Comparison of ENCODE assay signal across 8 cellular contexts in genomic region chr11:10295056-10295901, GRCh38. TPM values are rescaled to one million over a fixed set of nuclear protein-coding genes. Genes with fewer than 3 reads are reported as not detected.
DNase-seq lines count a peak whose midpoint lies in the region; ATAC-seq and TF ChIP-seq lines count a peak whose summit lies in the region.

No MANE protein-coding gene starts in this region.

- no peaks in the 10 kb centered on the region for H4K20me1 ChIP-seq in GM23248 (ENCODE audit: insufficient read depth)

- CTCF ChIA-PET in RWPE1 (lab: Yijun Ruan, JAX): no interaction called here

- intact Hi-C loops in posterior vena cava (cut with DNase I): no loop called here

- TF ChIP-seq CTCF in RWPE1 (conservative IDR thresholded peaks at IDR 0.05; ENCODE audit: low read depth): no peak
- no peak for TF ChIP-seq CTCF in fibroblast of mammary gland (conservative IDR thresholded peaks at IDR 0.05; ENCODE audit: control insufficient read depth, insufficient read depth, low read depth, low read length)

- H3K9ac ChIP-seq in GM23248: peak overlapping the region; percentile 93
- H3K9ac ChIP-seq in rectal smooth muscle tissue (ENCODE audit: low read length): peak overlapping the region; percentile 80

- POLR2A ChIA-PET in RWPE1 (lab: Yijun Ruan, JAX; ENCODE audit: low non-redundant PET): no interaction called here

- peaks cover 78% of the 10 kb centered on the region for H3K79me2 ChIP-seq in GM23248 (ENCODE audit: insufficient read depth)

- H3K4me3 ChIP-seq in GM23248 (peak overlapping the region; percentile 89), fibroblast of mammary gland (ENCODE audit: control insufficient read depth, low read depth, low read length) (peak overlapping the region; percentile 70), rectal smooth muscle tissue (ENCODE audit: low read length) (peak overlapping the region; percentile 89)

- H2AFZ ChIP-seq in GM23248: peak overlapping the region; percentile 84; the same call in 1 of the 2 replicates

- H3K27me3 ChIP-seq in GM23248 (replicated peaks; ENCODE audit: insufficient read depth): no peaks in the 10 kb centered on the region
- no peaks in the 10 kb centered on the region for H3K27me3 ChIP-seq in rectal smooth muscle tissue (ENCODE audit: control insufficient read depth, insufficient read depth, low read length)

- in situ Hi-C loops in GM23248 (cut with MboI): no loop called here

- peak overlapping the region; percentile 90 for H3K27ac ChIP-seq in GM23248
- H3K27ac ChIP-seq in RWPE1: peak overlapping the region; percentile 90
- peak overlapping the region; percentile 92 for H3K27ac ChIP-seq in rectal smooth muscle tissue (ENCODE audit: low read depth, low read length)

- H3K4me2 ChIP-seq in GM23248 (ENCODE audit: unreplicated experiment): peak overlapping the region; percentile 100

- no peaks in the 10 kb centered on the region for H3K9me2 ChIP-seq in GM23248 (ENCODE audit: insufficient read depth)

- 38 to 43% methylated on average over 10 of the region's 10 CpGs for WGBS in GM23248 (ENCODE audit: low coverage in 1 of 2, low lambda C conversion rate in 2 of 2, missing lambda C conversion rate in 2 of 2), 2 experiments

- peak; percentile 32 for DNase-seq in GM23248
- no peak for DNase-seq in RWPE1 (ENCODE audit: low spot score)
- no peak for DNase-seq in fibroblast of mammary gland (ENCODE audit: low read depth)
- DNase-seq in AG08396 (ENCODE audit: low spot score): no peak
- no peak for DNase-seq in D341Med (ENCODE audit: low spot score)
- DNase-seq in posterior vena cava (ENCODE audit: low spot score): no peak

- no peak for ATAC-seq in GM18520 (IDR thresholded peaks at IDR 0.05; ENCODE audit: unreplicated experiment)

- H3K36me3 ChIP-seq in GM23248 (ENCODE audit: low read depth) (peaks cover 16% of the 10 kb centered on the region), rectal smooth muscle tissue (ENCODE audit: control insufficient read depth, insufficient read depth, low read length) (peaks cover under 1% of the 10 kb centered on the region)

- peaks cover 28% of the 10 kb centered on the region for H3K4me1 ChIP-seq in GM23248 (ENCODE audit: insufficient read depth)
- H3K4me1 ChIP-seq in rectal smooth muscle tissue (ENCODE audit: control insufficient read depth, insufficient read depth, low read length): peaks cover 5% of the 10 kb centered on the region

- H3F3A ChIP-seq in GM23248 (ENCODE audit: insufficient read depth): peaks cover 43% of the 10 kb centered on the region

- H3K9me3 ChIP-seq in GM23248 (ENCODE audit: low read depth): no peaks in the 10 kb centered on the region

RNA-seq across cellular contexts. Expression of gene SBF2, which starts 1.3 kb away (rescaled TPM):
- 32.7 and 42.7 TPM in 2 replicates for total RNA-seq in GM23248 (2014; rRNA removed; shearing (Covaris generic))
- 18.8 and 21.9 TPM in 2 replicates for polyA plus RNA-seq in GM23248 (2016; fragmentation: Nextera tagmentation; extraction: Ambion mirVana)
- 10 to 100 TPM; 53.4 to 58.9 TPM for total RNA-seq in posterior vena cava

RNA-seq across cellular contexts. Expression of gene ADM, which starts 9.6 kb away (rescaled TPM):
- total RNA-seq in GM23248 (2014; rRNA removed; shearing (Covaris generic)): 537 and 551 TPM in 2 replicates
- 451 and 460 TPM in 2 replicates for polyA plus RNA-seq in GM23248 (2016; fragmentation: Nextera tagmentation; extraction: Ambion mirVana)
- 10 to 100 TPM; 36.5 to 52.2 TPM for total RNA-seq in posterior vena cava

Comparison
In these comparisons a context has a peak if more than half of its experiments do, and no peak if none do; other contexts are left out.
1. RNA of gene ADM, which starts 9.6 kb away (total RNA-seq): 537 to 551 TPM in GM23248; 36.5 to 52.2 TPM in posterior vena cava; every median in the first group is over 10 times any median in the second.
2. Peak in every context shown above with its lines, with median percentiles within 50 percentile points of each other: H3K27ac ChIP-seq and H3K4me3 ChIP-seq.